In the genomic region with DNA sequence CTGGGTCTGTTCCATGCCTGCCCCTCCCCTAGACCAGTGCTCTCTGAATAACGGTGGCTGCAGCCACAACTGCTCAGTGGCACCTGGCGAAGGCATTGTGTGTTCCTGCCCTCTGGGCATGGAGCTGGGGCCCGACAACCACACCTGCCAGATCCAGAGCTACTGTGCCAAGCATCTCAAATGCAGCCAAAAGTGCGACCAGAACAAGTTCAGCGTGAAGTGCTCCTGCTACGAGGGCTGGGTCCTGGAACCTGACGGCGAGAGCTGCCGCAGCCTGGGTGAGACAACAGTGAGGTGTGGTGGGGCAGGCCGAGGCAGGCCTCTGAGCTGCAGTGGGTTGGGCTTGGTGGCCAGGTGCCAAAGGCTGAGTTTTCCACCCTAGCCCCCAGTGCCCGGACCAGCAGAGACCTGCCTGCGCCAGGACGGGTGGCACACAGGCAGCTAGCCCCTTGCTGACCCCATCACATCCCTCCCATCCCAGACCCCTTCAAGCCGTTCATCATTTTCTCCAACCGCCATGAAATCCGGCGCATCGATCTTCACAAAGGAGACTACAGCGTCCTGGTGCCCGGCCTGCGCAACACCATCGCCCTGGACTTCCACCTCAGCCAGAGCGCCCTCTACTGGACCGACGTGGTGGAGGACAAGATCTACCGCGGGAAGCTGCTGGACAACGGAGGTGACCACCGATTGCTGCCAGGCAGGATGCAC, we compare ENCODE assay signal across 9 cellular contexts. TPM values are rescaled to one million over a fixed set of nuclear protein-coding genes. Genes with fewer than 3 reads are reported as not detected.
DNase-seq lines count a peak whose midpoint lies in the region; ATAC-seq and TF ChIP-seq lines count a peak whose summit lies in the region.
"Had no signal": no experiment of that assay in that cellular context is flagged by ENCODE, and none has a peak within 500 bp of the region (broad histone marks: within the 10 kb centered on the region; RNA-seq: fewer than 3 reads in every experiment).

No MANE protein-coding gene starts in this region.

- peaks cover 5% of the 10 kb centered on the region for H3K4me1 ChIP-seq in Karpas-422 (ENCODE audit: low read length)
- H3K4me1 ChIP-seq in Peyer's patch: peaks cover 0 to 4% (median 0%) of the 10 kb centered on the region in 4 donors
- peaks cover 0 to 15% (median 1%) of the 10 kb centered on the region in 12 donors for H3K4me1 ChIP-seq in heart left ventricle
- H3K4me1 ChIP-seq: parathyroid adenoma had no signal

- H3K36me3 Mint-ChIP-seq in activated naive CD8-positive, alpha-beta T cell treated with anti-CD3 and anti-CD28 coated beads, Interleukin-2, amount 10 ng/mL, durations not matched to agents 7 days and 5 days: no peaks in the 10 kb centered on the region

- H3K36me3 ChIP-seq in Karpas-422 (ENCODE audit: insufficient read depth, low read length) (no peaks in the 10 kb centered on the region), Peyer's patch (peaks cover 0 to 80% (median 0%) of the 10 kb centered on the region in 3 donors), heart left ventricle (peaks cover 0 to 93% (median 70%) of the 10 kb centered on the region in 9 donors)

- H3K9me2 ChIP-seq in Karpas-422 (replicated peaks; ENCODE audit: insufficient read depth, low read length): no peaks in the 10 kb centered on the region

- POLR2A ChIA-PET in activated naive CD8-positive, alpha-beta T cell treated with anti-CD3 and anti-CD28 coated beads, Interleukin-2, amount 10 ng/mL, durations not matched to agents 7 days and 5 days (lab: Charles Lee): no interaction called here

- H3K9me3 Mint-ChIP-seq in activated naive CD8-positive, alpha-beta T cell treated with anti-CD3 and anti-CD28 coated beads, Interleukin-2, amount 10 ng/mL, durations not matched to agents 7 days and 5 days: no peaks in the 10 kb centered on the region

- 53 to 63% (median 59%) methylated on average over 23 to 29 of the region's 29 CpGs for WGBS in heart left ventricle, 4 donors

- H3K27ac Mint-ChIP-seq in activated naive CD8-positive, alpha-beta T cell treated with anti-CD3 and anti-CD28 coated beads, Interleukin-2, amount 10 ng/mL, durations not matched to agents 7 days and 5 days: no peak overlapping the region

- ATAC-seq in activated naive CD8-positive, alpha-beta T cell treated with anti-CD3 and anti-CD28 coated beads, Interleukin-2, amount 10 ng/mL, durations not matched to agents 7 days and 5 days (ENCODE audit: low read depth): no peak
- ATAC-seq in heart left ventricle: peak; percentile 28 to 62 (median 48)
- ATAC-seq in HG03442 (IDR thresholded peaks at IDR 0.05; ENCODE audit: unreplicated experiment): no peak

- H3K4me1 Mint-ChIP-seq in activated naive CD8-positive, alpha-beta T cell treated with anti-CD3 and anti-CD28 coated beads, Interleukin-2, amount 10 ng/mL, durations not matched to agents 7 days and 5 days: no peaks in the 10 kb centered on the region

- no peaks in the 10 kb centered on the region for H3K27me3 ChIP-seq in Karpas-422 (ENCODE audit: low read length)
- H3K27me3 ChIP-seq in Peyer's patch: no peaks in the 10 kb centered on the region
- H3K27me3 ChIP-seq in heart left ventricle: no peaks in the 10 kb centered on the region

- H2AFZ ChIP-seq in Karpas-422 (ENCODE audit: low read length): no peak overlapping the region
- H2AFZ ChIP-seq: parathyroid adenoma had no signal

- no peaks in the 10 kb centered on the region for H3K27me3 Mint-ChIP-seq in activated naive CD8-positive, alpha-beta T cell treated with anti-CD3 and anti-CD28 coated beads, Interleukin-2, amount 10 ng/mL, durations not matched to agents 7 days and 5 days

- H3K4me3 ChIP-seq in Karpas-422 (ENCODE audit: low read length) (no peak overlapping the region), Peyer's patch (no peak overlapping the region), heart left ventricle (no peak overlapping the region)

- no peak overlapping the region for H3K4me3 Mint-ChIP-seq in activated naive CD8-positive, alpha-beta T cell treated with anti-CD3 and anti-CD28 coated beads, Interleukin-2, amount 10 ng/mL, durations not matched to agents 7 days and 5 days

- TF ChIP-seq POLR2A in Peyer's patch (IDR thresholded peaks at IDR 0.05) (no peak), heart left ventricle (IDR thresholded peaks at IDR 0.05) (no peak)

- H3K9ac ChIP-seq in Karpas-422 (ENCODE audit: low read length): no peak overlapping the region
- H3K9ac ChIP-seq: parathyroid adenoma had no signal

- H4K20me1 ChIP-seq in Karpas-422 (ENCODE audit: insufficient read depth, low read depth, low read length): no peaks in the 10 kb centered on the region

- DNase-seq in CMK (ENCODE audit: low read depth) (peak; percentile 52), Karpas-422 (peak; percentile 65), Peyer's patch (peak; percentile 49 to 86 (median 83)), heart left ventricle (peak; percentile 76 to 90 (median 82)), putamen (ENCODE audit: low spot score) (peak; percentile 63), OCI-M2 (lab: John Stamatoyannopoulos, UW; ENCODE audit: unreplicated experiment) (no peak)
- DNase-seq in activated naive CD8-positive, alpha-beta T cell treated with anti-CD3 and anti-CD28 coated beads, Interleukin-2, amount 10 ng/mL, durations not matched to agents 7 days and 5 days: peak; percentile 60

- no peak overlapping the region for H3K4me2 ChIP-seq in Karpas-422 (ENCODE audit: low read depth, low read length, poor library complexity, severe bottlenecking)

- H3K9me3 ChIP-seq in Karpas-422 (ENCODE audit: low read length): no peaks in the 10 kb centered on the region
- H3K9me3 ChIP-seq in Peyer's patch: no peaks in the 10 kb centered on the region
- no peaks in the 10 kb centered on the region for H3K9me3 ChIP-seq in heart left ventricle

- intact Hi-C loops in heart left ventricle (cut with DNase I): loop anchor here in 5 of 10 donors (2.0 to 10.0 kb wide), 5 partner anchors 47 to 111 kb away; a partner anchor contains a TSS

- peak in 4 of 6 experiments; percentile 59 to 77 (median 67) for TF ChIP-seq CTCF in Peyer's patch (IDR thresholded peaks at IDR 0.05)
- peak; percentile 49 to 77 (median 66) for TF ChIP-seq CTCF in heart left ventricle (IDR thresholded peaks at IDR 0.05)

- H3K27ac ChIP-seq in Karpas-422 (ENCODE audit: low read length) (no peak overlapping the region), Peyer's patch (peak overlapping the region in 1 of 4 donors; percentile 25), heart left ventricle (peak overlapping the region in 5 of 12 donors; percentile 9 to 31 (median 20))
- H3K27ac ChIP-seq: parathyroid adenoma had no signal

- H3K79me2 ChIP-seq in Karpas-422 (ENCODE audit: low read length): no peaks in the 10 kb centered on the region
- H3K79me2 ChIP-seq: parathyroid adenoma had no signal

RNA-seq across cellular contexts. Expression of a gene that starts 28.2 kb away (rescaled TPM):
- not detected in 2 replicates for total RNA-seq in Karpas-422 (2014; rRNA removed; shearing (Covaris generic); ENCODE audit: low replicate concordance)
- not detected for total RNA-seq in Peyer's patch
- total RNA-seq in activated naive CD8-positive, alpha-beta T cell treated with anti-CD3 and anti-CD28 coated beads, Interleukin-2, amount 10 ng/mL, durations not matched to agents 7 days and 5 days: not detected
- total RNA-seq in heart left ventricle: not detected
- polyA plus RNA-seq in heart left ventricle: not detected

RNA-seq across cellular contexts. Expression of a gene that starts 41.0 kb away (rescaled TPM):
- 2.9 and 4.2 TPM in 2 replicates for total RNA-seq in Karpas-422 (2014; rRNA removed; shearing (Covaris generic); ENCODE audit: low replicate concordance)
- total RNA-seq in Peyer's patch (not detected), heart left ventricle (1 to 10 TPM; 1.9 to 8.0 (median 3.2) TPM)
- 1 to 10 TPM; 1.7 to 2.4 TPM for total RNA-seq in activated naive CD8-positive, alpha-beta T cell treated with anti-CD3 and anti-CD28 coated beads, Interleukin-2, amount 10 ng/mL, durations not matched to agents 7 days and 5 days
- 1 to 10 TPM; 1.3 to 2.3 TPM for polyA plus RNA-seq in heart left ventricle

RNA-seq across cellular contexts. Expression of a gene that starts 47.3 kb away (rescaled TPM):
- 0.56 and 3.1 TPM in 2 replicates for total RNA-seq in Karpas-422 (2014; rRNA removed; shearing (Covaris generic); ENCODE audit: low replicate concordance)
- total RNA-seq in Peyer's patch (100 to 1,000 TPM; 128 to 312 (median 207) TPM), heart left ventricle (100 to 1,000 TPM in 4 of 9 donors, 10 to 100 TPM in 5; 51.5 to 316 (median 71.1) TPM)
- 1 to 10 TPM; 4.9 to 6.1 TPM for total RNA-seq in activated naive CD8-positive, alpha-beta T cell treated with anti-CD3 and anti-CD28 coated beads, Interleukin-2, amount 10 ng/mL, durations not matched to agents 7 days and 5 days
- 10 to 100 TPM; 23.0 to 31.5 TPM for polyA plus RNA-seq in heart left ventricle

RNA-seq across cellular contexts. Expression of a gene that starts 53.9 kb away (rescaled TPM):
- total RNA-seq in Karpas-422 (2014; rRNA removed; shearing (Covaris generic); ENCODE audit: low replicate concordance): 399 and 449 TPM in 2 replicates
- 10 to 100 TPM; 34.4 to 72.6 (median 36.3) TPM for total RNA-seq in Peyer's patch
- 100 to 1,000 TPM; 142 to 159 TPM for total RNA-seq in activated naive CD8-positive, alpha-beta T cell treated with anti-CD3 and anti-CD28 coated beads, Interleukin-2, amount 10 ng/mL, durations not matched to agents 7 days and 5 days
- total RNA-seq in heart left ventricle: 10 to 100 TPM; 26.2 to 46.7 (median 35.5) TPM
- 10 to 100 TPM; 15.9 to 76.5 TPM for polyA plus RNA-seq in heart left ventricle

Comparison
In these comparisons a context has a peak if more than half of its experiments do, and no peak if none do; other contexts are left out.
1. ATAC-seq: peak in heart left ventricle (4 of 4); none in activated naive CD8-positive, alpha-beta T cell treated with anti-CD3 and anti-CD28 coated beads, Interleukin-2, amount 10 ng/mL, durations not matched to agents 7 days and 5 days (single experiment) and HG03442 (single experiment).
2. RNA of a gene that starts 47.3 kb away (total RNA-seq): 128 to 312 TPM in Peyer's patch and 51.5 to 316 TPM in heart left ventricle; 4.9 to 6.1 TPM in activated naive CD8-positive, alpha-beta T cell treated with anti-CD3 and anti-CD28 coated beads, Interleukin-2, amount 10 ng/mL, durations not matched to agents 7 days and 5 days and 0.56 to 3.1 TPM in Karpas-422; every median in the first group is over 4 times any median in the second.